Comparison of ENCODE assay signal across 8 cellular contexts in genomic region chr16:67841198-67841815, GRCh38. TPM values are rescaled to one million over a fixed set of nuclear protein-coding genes. Genes with fewer than 3 reads are reported as not detected.
A peak's percentile ranks its signal among the peaks of the same experiment; 100 is the strongest.
DNase-seq lines count a peak whose midpoint lies in the region; ATAC-seq and TF ChIP-seq lines count a peak whose summit lies in the region.

No MANE protein-coding gene starts in this region.

- H3K27me3 ChIP-seq in SK-N-SH (ENCODE audit: insufficient read depth), result no peaks in the 10 kb centered on the region
- H3K27me3 ChIP-seq in kidney epithelial cell (ENCODE audit: control insufficient read depth, insufficient read depth, low read length), result no peaks in the 10 kb centered on the region
- no peaks in the 10 kb centered on the region for H3K27me3 ChIP-seq in subcutaneous abdominal adipose tissue (ENCODE audit: control insufficient read depth in 5 of 5, insufficient read depth in 4 of 5, low read length in 5 of 5)

- H3K79me2 ChIP-seq in SK-N-SH (ENCODE audit: insufficient read depth), result peaks cover 37% of the 10 kb centered on the region

- no peak for TF ChIP-seq RAD21 in SK-N-SH (IDR thresholded peaks at IDR 0.05; ENCODE audit: low read length)

- peaks cover 26 to 36% of the 10 kb centered on the region in 2 experiments for H3K4me1 ChIP-seq in SK-N-SH (ENCODE audit: control insufficient read depth in 1 of 2, insufficient read depth in 2 of 2, low read depth in 1 of 2, low read length in 1 of 2)
- H3K4me1 ChIP-seq in subcutaneous abdominal adipose tissue (ENCODE audit: control insufficient read depth in 5 of 5, insufficient read depth in 5 of 5, low read length in 5 of 5), result peaks cover 20 to 46% (median 45%) of the 10 kb centered on the region in 5 donors

- H3K27ac ChIP-seq in SK-N-SH (ENCODE audit: low read depth in 2 of 2, low read length in 1 of 2), result peak overlapping the region; percentile 98 to 99; a peak in 3 of 4 replicates
- H3K27ac ChIP-seq in subcutaneous abdominal adipose tissue (ENCODE audit: low read depth, low read length), result peak overlapping the region; percentile 97

- WGBS in SK-N-SH (ENCODE audit: low lambda C conversion rate), result 68% methylated on average over 17 of the region's 17 CpGs

- DNase-seq in SK-N-SH (no peak), kidney epithelial cell (ENCODE audit: low read depth) (no peak), T-helper 9 cell (no peak), GM13976 (ENCODE audit: low spot score) (no peak)
- no peak for DNase-seq in activated naive CD8-positive, alpha-beta T cell treated with anti-CD3 and anti-CD28 coated beads, Interleukin-2, amount 10 ng/mL, durations not matched to agents 7 days and 5 days

- peak overlapping the region; percentile 92 for H3K4me3 Mint-ChIP-seq in activated naive CD8-positive, alpha-beta T cell treated with anti-CD3 and anti-CD28 coated beads, Interleukin-2, amount 10 ng/mL, durations not matched to agents 7 days and 5 days

- H3K9me3 ChIP-seq in SK-N-SH, result no peaks in the 10 kb centered on the region
- H3K9me3 ChIP-seq in subcutaneous abdominal adipose tissue (ENCODE audit: control insufficient read depth in 5 of 5, low read length in 5 of 5), result no peaks in the 10 kb centered on the region

- TF ChIP-seq EP300 in SK-N-SH (IDR thresholded peaks at IDR 0.05; ENCODE audit: borderline replicate concordance in 1 of 2, low read depth in 1 of 2, low read length in 1 of 2), result no peak

- H3K27me3 Mint-ChIP-seq in activated naive CD8-positive, alpha-beta T cell treated with anti-CD3 and anti-CD28 coated beads, Interleukin-2, amount 10 ng/mL, durations not matched to agents 7 days and 5 days, result no peaks in the 10 kb centered on the region

- peak overlapping the region; percentile 77 to 97 for H3K4me3 ChIP-seq in SK-N-SH (ENCODE audit: low read depth in 2 of 2, low read length in 1 of 2)
- H3K4me3 ChIP-seq in kidney epithelial cell (ENCODE audit: low read depth, low read length), result peak overlapping the region; percentile 18
- peak overlapping the region; percentile 67 to 97 (median 82) for H3K4me3 ChIP-seq in subcutaneous abdominal adipose tissue (ENCODE audit: low read depth in 1 of 5, low read length in 5 of 5)

- ATAC-seq in SK-N-SH treated with all-trans-retinoic acid at 6 μM for 48 hours (no peak), HG03095 (IDR thresholded peaks at IDR 0.05; ENCODE audit: unreplicated experiment) (no peak)
- ATAC-seq in activated naive CD8-positive, alpha-beta T cell treated with anti-CD3 and anti-CD28 coated beads, Interleukin-2, amount 10 ng/mL, durations not matched to agents 7 days and 5 days (ENCODE audit: low read depth), result no peak

- H3K36me3 ChIP-seq in SK-N-SH (replicated peaks in 1 of 2; ENCODE audit: control insufficient read depth in 1 of 2, insufficient read depth in 2 of 2, low read length in 1 of 2) (peaks cover 0 to 5% of the 10 kb centered on the region in 2 experiments), kidney epithelial cell (ENCODE audit: control insufficient read depth, insufficient read depth, low read length) (no peaks in the 10 kb centered on the region), subcutaneous abdominal adipose tissue (ENCODE audit: control insufficient read depth in 5 of 5, insufficient read depth in 5 of 5, low read length in 5 of 5) (peaks cover 0 to 2% (median 0%) of the 10 kb centered on the region in 5 donors)

- in situ Hi-C loops in GM13976 (cut with MboI; ENCODE audit: low sequenced_read_pairs, unreplicated experiment), result no loop called here

- CTCF ChIA-PET in SK-N-SH (lab: Yijun Ruan, JAX), result interaction anchor here (0.8 to 3.5 kb wide), 11 partner anchors 8 to 321 kb away, joined by 3 to 25 read pairs (median 3); partner anchors contain the start of genes CTRL, NRN1L, RANBP10 and TSNAXIP1

- POLR2A ChIA-PET in SK-N-SH (lab: Yijun Ruan, JAX), result no interaction called here
- POLR2A ChIA-PET in activated naive CD8-positive, alpha-beta T cell treated with anti-CD3 and anti-CD28 coated beads, Interleukin-2, amount 10 ng/mL, durations not matched to agents 7 days and 5 days (lab: Charles Lee), result interaction anchor here (0.6 to 0.9 kb wide), 4 partner anchors 32 to 234 kb away, joined by 3 to 5 read pairs (median 4); partner anchors contain the start of gene EDC4

- peaks cover 27% of the 10 kb centered on the region for H3K4me1 Mint-ChIP-seq in activated naive CD8-positive, alpha-beta T cell treated with anti-CD3 and anti-CD28 coated beads, Interleukin-2, amount 10 ng/mL, durations not matched to agents 7 days and 5 days

- peak overlapping the region; percentile 91 for H3K4me2 ChIP-seq in SK-N-SH

- no peaks in the 10 kb centered on the region for H3K9me3 Mint-ChIP-seq in activated naive CD8-positive, alpha-beta T cell treated with anti-CD3 and anti-CD28 coated beads, Interleukin-2, amount 10 ng/mL, durations not matched to agents 7 days and 5 days

- H3K9me2 ChIP-seq in SK-N-SH, result no peaks in the 10 kb centered on the region

- peak overlapping the region; percentile 97 for H2AFZ ChIP-seq in SK-N-SH (ENCODE audit: low read depth)

- H3K9ac ChIP-seq in SK-N-SH (peak overlapping the region; percentile 93; the same call in 1 of the 2 replicates), subcutaneous abdominal adipose tissue (ENCODE audit: low read length in 5 of 5) (peak overlapping the region in 4 of 5 donors; percentile 86 to 96 (median 92))

- H3K36me3 Mint-ChIP-seq in activated naive CD8-positive, alpha-beta T cell treated with anti-CD3 and anti-CD28 coated beads, Interleukin-2, amount 10 ng/mL, durations not matched to agents 7 days and 5 days, result peaks cover 2% of the 10 kb centered on the region

- peak overlapping the region; percentile 98 for H3K27ac Mint-ChIP-seq in activated naive CD8-positive, alpha-beta T cell treated with anti-CD3 and anti-CD28 coated beads, Interleukin-2, amount 10 ng/mL, durations not matched to agents 7 days and 5 days

- TF ChIP-seq CTCF in SK-N-SH (IDR thresholded peaks at IDR 0.05) (no peak), kidney epithelial cell (IDR thresholded peaks at IDR 0.05; ENCODE audit: insufficient read depth, low read length, poor library complexity, severe bottlenecking) (no peak), GM13976 (IDR thresholded peaks at IDR 0.05; ENCODE audit: borderline replicate concordance, control extremely low read depth, extremely low read depth, insufficient read depth, missing control alignments) (no peak)

- no peaks in the 10 kb centered on the region; the same call in 1 of the 2 replicates for H4K20me1 ChIP-seq in SK-N-SH (ENCODE audit: insufficient read depth)

- peaks cover 28% of the 10 kb centered on the region for H3F3A ChIP-seq in SK-N-SH (replicated peaks; ENCODE audit: insufficient read depth)

TF ChIP-seq in SK-N-SH, 30 proteins besides CTCF, POLR2A, EP300 and RAD21:
- TF ChIP-seq JUND (IDR thresholded peaks at IDR 0.05), result no peak
- no peak for TF ChIP-seq CHD2 (IDR thresholded peaks at IDR 0.05; ENCODE audit: low read length, partially characterized antibody)

TF ChIP-seq in SK-N-SH treated with all-trans-retinoic acid at 6 μM for 48 hours, 23 proteins besides CTCF, POLR2A, EP300 and RAD21 (continues in another document):
- TF ChIP-seq ARNTL (CRISPR knock-in tag; IDR thresholded peaks at IDR 0.05; ENCODE audit: borderline replicate concordance, low read depth) (no peak), PPARA (CRISPR knock-in tag; IDR thresholded peaks at IDR 0.05; ENCODE audit: borderline replicate concordance) (no peak)
- TF ChIP-seq, protein P1, sequence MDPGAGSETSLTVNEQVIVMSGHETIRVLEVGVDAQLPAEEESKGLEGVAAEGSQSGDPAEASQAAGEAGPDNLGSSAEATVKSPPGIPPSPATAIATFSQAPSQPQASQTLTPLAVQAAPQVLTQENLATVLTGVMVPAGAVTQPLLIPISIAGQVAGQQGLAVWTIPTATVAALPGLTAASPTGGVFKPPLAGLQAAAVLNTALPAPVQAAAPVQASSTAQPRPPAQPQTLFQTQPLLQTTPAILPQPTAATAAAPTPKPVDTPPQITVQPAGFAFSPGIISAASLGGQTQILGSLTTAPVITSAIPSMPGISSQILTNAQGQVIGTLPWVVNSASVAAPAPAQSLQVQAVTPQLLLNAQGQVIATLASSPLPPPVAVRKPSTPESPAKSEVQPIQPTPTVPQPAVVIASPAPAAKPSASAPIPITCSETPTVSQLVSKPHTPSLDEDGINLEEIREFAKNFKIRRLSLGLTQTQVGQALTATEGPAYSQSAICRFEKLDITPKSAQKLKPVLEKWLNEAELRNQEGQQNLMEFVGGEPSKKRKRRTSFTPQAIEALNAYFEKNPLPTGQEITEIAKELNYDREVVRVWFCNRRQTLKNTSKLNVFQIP (CRISPR knock-in tag; IDR thresholded peaks at IDR 0.05; ENCODE audit: borderline replicate concordance, low read depth), result no peak

RNA-seq across cellular contexts. Expression of gene THAP11, which starts 0.8 kb away (rescaled TPM):
- polyA plus RNA-seq in SK-N-SH (2012; rRNA removed), result 32.3 and 34.8 TPM in 2 replicates
- polyA plus RNA-seq in SK-N-SH (2012; cell fraction: cytosol; rRNA removed), result 22.3 and 29.9 TPM in 2 replicates
- 12.6 and 14.7 TPM in 2 replicates for polyA plus RNA-seq in SK-N-SH (2012; cell fraction: nucleus; rRNA removed)
- total RNA-seq in activated naive CD8-positive, alpha-beta T cell treated with anti-CD3 and anti-CD28 coated beads, Interleukin-2, amount 10 ng/mL, durations not matched to agents 7 days and 5 days, result 10 to 100 TPM; 48.1 to 50.1 TPM
- total RNA-seq in kidney epithelial cell, result 38.3 and 44.0 TPM in 2 replicates

RNA-seq across cellular contexts. Expression of gene NUTF2, which starts 5.4 kb away (rescaled TPM):
- polyA plus RNA-seq in SK-N-SH (2012; rRNA removed), result 287 and 449 TPM in 2 replicates
- 299 and 302 TPM in 2 replicates for polyA plus RNA-seq in SK-N-SH (2012; cell fraction: cytosol; rRNA removed)
- 237 and 239 TPM in 2 replicates for polyA plus RNA-seq in SK-N-SH (2012; cell fraction: nucleus; rRNA removed)
- 10 to 100 TPM; 88.4 TPM for total RNA-seq in activated naive CD8-positive, alpha-beta T cell treated with anti-CD3 and anti-CD28 coated beads, Interleukin-2, amount 10 ng/mL, durations not matched to agents 7 days and 5 days
- 156 and 287 TPM in 2 replicates for total RNA-seq in kidney epithelial cell

RNA-seq across cellular contexts. Expression of gene CENPT, which starts 6.2 kb away (rescaled TPM):
- 48.6 and 57.6 TPM in 2 replicates for polyA plus RNA-seq in SK-N-SH (2012; rRNA removed)
- polyA plus RNA-seq in SK-N-SH (2012; cell fraction: cytosol; rRNA removed), result 16.2 and 20.0 TPM in 2 replicates
- 386 and 453 TPM in 2 replicates for polyA plus RNA-seq in SK-N-SH (2012; cell fraction: nucleus; rRNA removed)
- 10 to 100 TPM; 84.0 to 90.7 TPM for total RNA-seq in activated naive CD8-positive, alpha-beta T cell treated with anti-CD3 and anti-CD28 coated beads, Interleukin-2, amount 10 ng/mL, durations not matched to agents 7 days and 5 days
- total RNA-seq in kidney epithelial cell, result 30.3 and 45.5 TPM in 2 replicates

RNA-seq across cellular contexts. Expression of gene EDC4, which starts 31.5 kb away (rescaled TPM):
- polyA plus RNA-seq in SK-N-SH (2012; rRNA removed), result 38.0 and 45.1 TPM in 2 replicates
- polyA plus RNA-seq in SK-N-SH (2012; cell fraction: cytosol; rRNA removed), result 15.1 and 23.7 TPM in 2 replicates
- 221 and 269 TPM in 2 replicates for polyA plus RNA-seq in SK-N-SH (2012; cell fraction: nucleus; rRNA removed)
- total RNA-seq in activated naive CD8-positive, alpha-beta T cell treated with anti-CD3 and anti-CD28 coated beads, Interleukin-2, amount 10 ng/mL, durations not matched to agents 7 days and 5 days, result 100 to 1,000 TPM; 119 to 130 TPM
- 48.4 and 60.5 TPM in 2 replicates for total RNA-seq in kidney epithelial cell

RNA-seq across cellular contexts. Expression of gene TSNAXIP1, which starts 34.6 kb away (rescaled TPM):
- 4.4 and 6.8 TPM in 2 replicates for polyA plus RNA-seq in SK-N-SH (2012; rRNA removed)
- polyA plus RNA-seq in SK-N-SH (2012; cell fraction: cytosol; rRNA removed), result 0.96 and 1.0 TPM in 2 replicates
- polyA plus RNA-seq in SK-N-SH (2012; cell fraction: nucleus; rRNA removed), result 43.9 and 52.0 TPM in 2 replicates
- total RNA-seq in activated naive CD8-positive, alpha-beta T cell treated with anti-CD3 and anti-CD28 coated beads, Interleukin-2, amount 10 ng/mL, durations not matched to agents 7 days and 5 days, result under 1 TPM in 1 of 2 experiments, not detected in 1; 0.40 TPM
- 0.62 and 0.63 TPM in 2 replicates for total RNA-seq in kidney epithelial cell

Comparison
In these comparisons a context has a peak if more than half of its experiments do, and no peak if none do; other contexts are left out.
1. H3K4me3 ChIP-seq: peak in every context shown above with its lines; median percentile 87 in SK-N-SH; 82 in subcutaneous abdominal adipose tissue; 18 in kidney epithelial cell.